ENCODE assay signal across 25 cellular contexts in the genomic region with DNA sequence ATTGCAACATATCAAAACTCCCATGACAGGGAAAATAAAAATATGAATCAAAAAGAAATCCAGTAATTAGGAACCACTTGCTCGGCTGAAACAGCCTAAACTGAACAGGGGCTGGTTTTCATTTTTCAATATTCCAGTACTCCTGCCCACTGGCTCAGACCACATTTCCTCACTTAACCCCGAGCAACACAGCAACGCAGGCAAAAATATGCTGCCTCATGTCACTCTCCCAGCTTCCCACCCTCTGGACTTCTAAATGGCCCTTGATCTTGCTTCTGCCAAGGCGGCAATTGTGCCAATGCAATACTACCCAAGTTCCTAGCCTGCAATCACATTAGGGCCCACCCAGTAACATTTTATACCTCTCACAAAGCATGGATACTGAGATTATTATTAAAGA.
"Had no signal": no experiment of that assay in that cellular context is flagged by ENCODE, and none has a peak within 500 bp of the region (broad histone marks: within the 10 kb centered on the region; RNA-seq: fewer than 3 reads in every experiment).

No MANE protein-coding gene starts in this region.

- H3K27ac Mint-ChIP-seq: activated CD4-positive, alpha-beta T cell treated with anti-CD3 and anti-CD28 coated beads, Interleukin-2, amount 10 ng/mL, durations not matched to agents 7 days and 5 days; activated CD8-positive, alpha-beta T cell treated with anti-CD3 and anti-CD28 coated beads for 36 hours; activated T-helper 17 cell treated with anti-CD3 and anti-CD28 coated beads, Interleukin-2, amount 50 U/mL, for 72 hours; nephron; stimulated activated memory B cell treated with anti-CD40 and anti-IgM and Interleukin-4, amounts not matched to agents 10 μg/mL and 1 μg/mL and 100 μg/mL, for 72 hours; stimulated activated naive CD8-positive, alpha-beta T cell treated with anti-CD3 and anti-CD28 coated beads, Interleukin-15, amount 100 ng/mL, for 72 hours had no signal

- H3K27me3 ChIP-seq: colonic mucosa, dorsolateral prefrontal cortex, left lung, neutrophil, ovary, tibial artery, upper lobe of right lung had no signal

- H3K9me3 ChIP-seq: colonic mucosa, left lung, neutrophil, ovary, prostate gland, tibial artery, upper lobe of right lung had no signal

- H3K4me1 Mint-ChIP-seq: activated CD4-positive, alpha-beta T cell treated with anti-CD3 and anti-CD28 coated beads, Interleukin-2, amount 10 ng/mL, durations not matched to agents 7 days and 5 days; stimulated activated naive CD8-positive, alpha-beta T cell treated with anti-CD3 and anti-CD28 coated beads, Interleukin-15, amount 100 ng/mL, for 72 hours had no signal

- H3K36me3 ChIP-seq: colonic mucosa, neutrophil, ovary, prostate gland, upper lobe of right lung had no signal

- ATAC-seq: activated CD8-positive, alpha-beta T cell treated with anti-CD3 and anti-CD28 coated beads for 36 hours; activated T-cell treated with anti-CD3 and anti-CD28 coated beads, Interleukin-2, amount 50 U/mL, for 4 hours; activated T-helper 17 cell treated with anti-CD3 and anti-CD28 coated beads, Interleukin-2, amount 50 U/mL, for 72 hours; left lung; stimulated activated memory B cell treated with anti-CD40 and anti-IgM and Interleukin-4, amounts not matched to agents 10 μg/mL and 1 μg/mL and 100 μg/mL, for 72 hours; stimulated activated naive CD8-positive, alpha-beta T cell treated with anti-CD3 and anti-CD28 coated beads, Interleukin-15, amount 100 ng/mL, for 72 hours; upper lobe of right lung had no signal

- H3K9me3 Mint-ChIP-seq: activated CD4-positive, alpha-beta T cell treated with anti-CD3 and anti-CD28 coated beads, Interleukin-2, amount 10 ng/mL, durations not matched to agents 7 days and 5 days; activated CD8-positive, alpha-beta T cell treated with anti-CD3 and anti-CD28 coated beads for 36 hours; activated T-cell treated with anti-CD3 and anti-CD28 coated beads, Interleukin-2, amount 50 U/mL, for 4 hours; activated T-helper 17 cell treated with anti-CD3 and anti-CD28 coated beads, Interleukin-2, amount 50 U/mL, for 72 hours; nephron; stimulated activated memory B cell treated with anti-CD40 and anti-IgM and Interleukin-4, amounts not matched to agents 10 μg/mL and 1 μg/mL and 100 μg/mL, for 72 hours; stimulated activated naive CD8-positive, alpha-beta T cell treated with anti-CD3 and anti-CD28 coated beads, Interleukin-15, amount 100 ng/mL, for 72 hours had no signal

- DNase-seq: activated CD4-positive, alpha-beta T cell treated with anti-CD3 and anti-CD28 coated beads for 1 hour; activated CD4-positive, alpha-beta T cell treated with anti-CD3 and anti-CD28 coated beads, Interleukin-2, amount 10 ng/mL, durations not matched to agents 7 days and 5 days; activated CD8-positive, alpha-beta T cell treated with anti-CD3 and anti-CD28 coated beads for 36 hours; activated gamma-delta T cell treated with Interleukin-2 at 50 U/mL for 16 hours; activated naive CD4-positive, alpha-beta T cell treated with anti-CD3 and anti-CD28 coated beads, Interleukin-2, amount 50 U/mL, for 16 hours; activated T-cell treated with anti-CD3 and anti-CD28 coated beads, Interleukin-2, amount 50 U/mL, for 4 hours; amniotic stem cell; cerebellar nuclear complex; colonic mucosa; dorsolateral prefrontal cortex; effector memory CD4-positive, alpha-beta T cell; foreskin fibroblast; left lung; ovary; stimulated activated CD4-positive, alpha-beta T cell treated with anti-CD3 and anti-CD28 coated beads, Interleukin-4, amount 100 ng/mL, for 24 hours; stimulated activated naive CD8-positive, alpha-beta T cell treated with anti-CD3 and anti-CD28 coated beads, Interleukin-15, amount 100 ng/mL, for 72 hours; T-helper 2 cell; upper lobe of right lung had no signal

- H3K4me3 Mint-ChIP-seq: activated CD4-positive, alpha-beta T cell treated with anti-CD3 and anti-CD28 coated beads, Interleukin-2, amount 10 ng/mL, durations not matched to agents 7 days and 5 days; activated CD8-positive, alpha-beta T cell treated with anti-CD3 and anti-CD28 coated beads for 36 hours; activated T-cell treated with anti-CD3 and anti-CD28 coated beads, Interleukin-2, amount 50 U/mL, for 4 hours; activated T-helper 17 cell treated with anti-CD3 and anti-CD28 coated beads, Interleukin-2, amount 50 U/mL, for 72 hours; nephron; stimulated activated memory B cell treated with anti-CD40 and anti-IgM and Interleukin-4, amounts not matched to agents 10 μg/mL and 1 μg/mL and 100 μg/mL, for 72 hours; stimulated activated naive CD8-positive, alpha-beta T cell treated with anti-CD3 and anti-CD28 coated beads, Interleukin-15, amount 100 ng/mL, for 72 hours had no signal

- H3K27ac ChIP-seq: colonic mucosa, left lung, neutrophil, ovary, prostate gland, upper lobe of right lung had no signal

- H3K4me3 ChIP-seq: colonic mucosa, dorsolateral prefrontal cortex, left lung, ovary, prostate gland, skin epidermis, tibial artery, upper lobe of right lung had no signal

- H3K27me3 Mint-ChIP-seq: activated CD4-positive, alpha-beta T cell treated with anti-CD3 and anti-CD28 coated beads, Interleukin-2, amount 10 ng/mL, durations not matched to agents 7 days and 5 days; activated CD8-positive, alpha-beta T cell treated with anti-CD3 and anti-CD28 coated beads for 36 hours; activated T-helper 17 cell treated with anti-CD3 and anti-CD28 coated beads, Interleukin-2, amount 50 U/mL, for 72 hours; stimulated activated memory B cell treated with anti-CD40 and anti-IgM and Interleukin-4, amounts not matched to agents 10 μg/mL and 1 μg/mL and 100 μg/mL, for 72 hours; stimulated activated naive CD8-positive, alpha-beta T cell treated with anti-CD3 and anti-CD28 coated beads, Interleukin-15, amount 100 ng/mL, for 72 hours had no signal

- H3K4me1 ChIP-seq: colonic mucosa, left lung, prostate gland, upper lobe of right lung had no signal
